9 cellular contexts compared by ENCODE assay signal in the genomic region with DNA sequence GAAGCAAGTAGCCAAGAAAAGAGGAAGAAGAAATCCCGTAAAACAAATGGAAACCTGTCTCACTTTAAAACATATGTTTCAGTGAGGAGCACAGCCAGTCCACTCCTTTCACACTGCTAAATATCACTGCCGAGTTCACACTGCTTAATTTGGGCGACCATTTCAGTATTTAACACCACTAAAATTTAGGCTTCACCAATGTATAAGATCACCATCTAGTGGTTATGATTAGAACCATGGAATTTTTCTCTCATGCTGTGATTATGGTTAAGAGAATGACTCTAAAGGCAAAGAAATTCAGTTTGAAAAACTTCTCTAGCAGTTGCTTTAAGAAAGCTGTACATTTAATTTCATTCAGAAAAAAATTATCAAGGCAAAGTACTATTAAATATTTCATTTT. TPM values are rescaled to one million over a fixed set of nuclear protein-coding genes. Genes with fewer than 3 reads are reported as not detected.
DNase-seq lines count a peak whose midpoint lies in the region; ATAC-seq and TF ChIP-seq lines count a peak whose summit lies in the region.
"Had no signal": no experiment of that assay in that cellular context is flagged by ENCODE, and none has a peak within 500 bp of the region (broad histone marks: within the 10 kb centered on the region; RNA-seq: fewer than 3 reads in every experiment).

No MANE protein-coding gene starts in this region.

- H3K4me1 ChIP-seq in colonic mucosa, result no peaks in the 10 kb centered on the region

- TF ChIP-seq CTCF in colonic mucosa (IDR thresholded peaks at IDR 0.05), result peak; percentile 48

- no peaks in the 10 kb centered on the region for H3K36me3 ChIP-seq in colonic mucosa

- no peak overlapping the region for H3K4me3 ChIP-seq in colonic mucosa
- H3K4me3 ChIP-seq: BLaER1 had no signal

- ATAC-seq in GM18909 (IDR thresholded peaks at IDR 0.05; ENCODE audit: poor library complexity, unreplicated experiment) (peak; percentile 90), HG03045 (IDR thresholded peaks at IDR 0.05; ENCODE audit: unreplicated experiment) (peak; percentile 75)

- H3K9me3 ChIP-seq in colonic mucosa, result no peaks in the 10 kb centered on the region

- DNase-seq in DMS 273 (lab: John Stamatoyannopoulos, UW; ENCODE audit: unreplicated experiment) (peak; percentile 60), DMS 273 treated with DMSO at 0.1 percent for 48 hours (lab: John Stamatoyannopoulos, UW) (no peak), NCI-H748 (lab: John Stamatoyannopoulos, UW; ENCODE audit: unreplicated experiment) (peak; percentile 47), colonic mucosa (no peak), lung microvascular endothelial cell (ENCODE audit: low read depth in 2 of 2) (peak; percentile 57 to 74), ecto neural progenitor cell (ENCODE audit: low spot score) (no peak)

- peak overlapping the region in 1 of 2 donors; percentile 26 for H3K9ac ChIP-seq in colonic mucosa (ENCODE audit: low read depth in 2 of 2, low read length in 2 of 2)
- H3K9ac ChIP-seq: BLaER1 had no signal

- no peak overlapping the region for H3K27ac ChIP-seq in colonic mucosa
- H3K27ac ChIP-seq: BLaER1 had no signal

- intact Hi-C loops in colonic mucosa (cut with DNase I), result loop anchor here (5.0 kb wide), 1 partner anchor 155 kb away; no protein-coding TSS in a partner anchor

- H3K27me3 ChIP-seq in colonic mucosa, result no peaks in the 10 kb centered on the region
- H3K27me3 ChIP-seq: BLaER1 had no signal

RNA-seq across cellular contexts. Expression of a gene that starts 16.6 kb away (rescaled TPM):
- total RNA-seq in colonic mucosa (10 to 100 TPM; 11.2 to 20.2 TPM), lung microvascular endothelial cell (26.8 and 39.1 TPM in 2 replicates)

Comparison
In these comparisons a context has a peak if more than half of its experiments do, and no peak if none do; other contexts are left out.
1. DNase-seq: peak in DMS 273 (single experiment), NCI-H748 (single experiment) and lung microvascular endothelial cell (2 of 2); none in DMS 273 treated with DMSO at 0.1 percent for 48 hours (single experiment), colonic mucosa (single experiment) and ecto neural progenitor cell (single experiment).